ENCODE assay signal across 18 cellular contexts in genomic region chr11:203945-204586, GRCh38. TPM values are rescaled to one million over a fixed set of nuclear protein-coding genes. Genes with fewer than 3 reads are reported as not detected.
DNase-seq lines count a peak whose midpoint lies in the region; ATAC-seq and TF ChIP-seq lines count a peak whose summit lies in the region.
"Had no signal": no experiment of that assay in that cellular context is flagged by ENCODE, and none has a peak within 500 bp of the region (broad histone marks: within the 10 kb centered on the region; RNA-seq: fewer than 3 reads in every experiment).

No MANE protein-coding gene starts in this region.

- H3K36me3 ChIP-seq in endodermal cell (ENCODE audit: control insufficient read depth, insufficient read depth, low read length): peaks cover 27% of the 10 kb centered on the region
- peaks cover 15 to 51% (median 21%) of the 10 kb centered on the region in 4 donors for H3K36me3 ChIP-seq in sigmoid colon
- peaks cover 0 to 43% of the 10 kb centered on the region in 2 donors for H3K36me3 ChIP-seq in left lung

- H3K36me3 Mint-ChIP-seq in activated CD4-positive, alpha-beta T cell treated with anti-CD3 and anti-CD28 coated beads, Interleukin-2, amount 10 ng/mL, durations not matched to agents 24 days and 14 days (ENCODE audit: low read depth): peaks cover 49% of the 10 kb centered on the region
- peaks cover 52% of the 10 kb centered on the region for H3K36me3 Mint-ChIP-seq in activated B cell treated with CpG ODN at 0.5 μM for 24 hours (ENCODE audit: low read depth)
- peaks cover 28% of the 10 kb centered on the region for H3K36me3 Mint-ChIP-seq in endodermal cell (ENCODE audit: low read depth)

- H3K27ac Mint-ChIP-seq in activated CD4-positive, alpha-beta T cell treated with anti-CD3 and anti-CD28 coated beads, Interleukin-2, amount 10 ng/mL, durations not matched to agents 24 days and 14 days: peak overlapping the region; percentile 43
- H3K27ac Mint-ChIP-seq in activated B cell treated with CpG ODN at 0.5 μM for 24 hours (no peak overlapping the region), endodermal cell (peak overlapping the region; percentile 28)
- H3K27ac Mint-ChIP-seq: T-helper 2 cell treated with Interferon-gamma antibody and Interleukin-4, amounts not matched to agents 5 μg/mL and 100 μg/mL, for 36 hours had no signal

- H3K4me1 ChIP-seq in endodermal cell (ENCODE audit: control insufficient read depth, insufficient read depth, low read length) (peaks cover 28% of the 10 kb centered on the region), sigmoid colon (peaks cover 0 to 41% (median 24%) of the 10 kb centered on the region in 4 donors), left lung (peaks cover 10 to 57% of the 10 kb centered on the region in 2 donors)

- TF ChIP-seq POLR2A in sigmoid colon (IDR thresholded peaks at IDR 0.05): no peak

- WGBS in endodermal cell (ENCODE audit: insufficient coverage in 1 of 2, insufficient read length in 1 of 2), 2 experiments: 96 to 98% methylated on average over 4 of the region's 4 CpGs
- WGBS in sigmoid colon, 2 donors: 95 to 96% methylated on average over 4 of the region's 4 CpGs

- H3K27ac ChIP-seq in endodermal cell (ENCODE audit: low read depth, low read length) (no peak overlapping the region), sigmoid colon (no peak overlapping the region), left lung (no peak overlapping the region)

- CTCF ChIA-PET in activated B cell treated with CpG ODN at 0.5 μM for 24 hours (lab: Charles Lee): no interaction called here

- DNase-seq in activated CD4-positive, alpha-beta T cell treated with anti-CD3 and anti-CD28 coated beads, Interleukin-2, amount 10 ng/mL, durations not matched to agents 24 days and 14 days: peak; percentile 57
- no peak for DNase-seq in activated CD4-positive, alpha-beta T cell treated with anti-CD3 and anti-CD28 coated beads, Interleukin-2, amount 50 U/mL, for 1 hour
- DNase-seq in activated B cell treated with CpG ODN at 0.5 μM for 24 hours (peak; percentile 12), endodermal cell (peak; percentile 12), sigmoid colon (peak; percentile 58), left lung (no peak)
- DNase-seq: effector CD4-positive, alpha-beta T cell; foreskin melanocyte; NCI-H1417; NCI-H446; OCI-M1 had no signal

- H3K9me3 Mint-ChIP-seq in activated CD4-positive, alpha-beta T cell treated with anti-CD3 and anti-CD28 coated beads, Interleukin-2, amount 10 ng/mL, durations not matched to agents 24 days and 14 days: no peaks in the 10 kb centered on the region
- H3K9me3 Mint-ChIP-seq in activated B cell treated with CpG ODN at 0.5 μM for 24 hours (no peaks in the 10 kb centered on the region), endodermal cell (no peaks in the 10 kb centered on the region)
- H3K9me3 Mint-ChIP-seq: T-helper 2 cell treated with Interferon-gamma antibody and Interleukin-4, amounts not matched to agents 5 μg/mL and 100 μg/mL, for 36 hours had no signal

- H3K9ac ChIP-seq in endodermal cell (ENCODE audit: extremely low read depth, low read length, poor library complexity, severe bottlenecking): no peak overlapping the region

- no peaks in the 10 kb centered on the region for H3K27me3 Mint-ChIP-seq in activated CD4-positive, alpha-beta T cell treated with anti-CD3 and anti-CD28 coated beads, Interleukin-2, amount 10 ng/mL, durations not matched to agents 24 days and 14 days
- no peaks in the 10 kb centered on the region for H3K27me3 Mint-ChIP-seq in activated B cell treated with CpG ODN at 0.5 μM for 24 hours
- no peaks in the 10 kb centered on the region for H3K27me3 Mint-ChIP-seq in endodermal cell (ENCODE audit: insufficient read depth)

- TF ChIP-seq EP300 in sigmoid colon (IDR thresholded peaks at IDR 0.05): no peak

- ATAC-seq in activated B cell treated with CpG ODN at 0.5 μM for 24 hours (ENCODE audit: low read depth) (no peak), HG03025 (IDR thresholded peaks at IDR 0.05; ENCODE audit: low FRiP score, unreplicated experiment) (no peak), left lung (no peak), GM19455 (IDR thresholded peaks at IDR 0.05; ENCODE audit: unreplicated experiment) (no peak)

- H3K4me3 ChIP-seq in endodermal cell (ENCODE audit: low read length) (no peak overlapping the region), sigmoid colon (no peak overlapping the region), left lung (no peak overlapping the region)
- H3K4me3 ChIP-seq: skin epidermis had no signal

- intact Hi-C loops in activated CD4-positive, alpha-beta T cell treated with anti-CD3 and anti-CD28 coated beads, Interleukin-2, amount 10 ng/mL, durations not matched to agents 24 days and 14 days (cut with micrococcal nuclease): no loop called here
- intact Hi-C loops in activated B cell treated with CpG ODN at 0.5 μM for 24 hours (cut with micrococcal nuclease) (no loop called here), sigmoid colon (cut with DNase I) (no loop called here), left lung (cut with DNase I) (no loop called here)

- POLR2A ChIA-PET in activated B cell treated with CpG ODN at 0.5 μM for 24 hours (lab: Charles Lee): no interaction called here

- TF ChIP-seq CTCF in activated B cell treated with CpG ODN at 0.5 μM for 24 hours (IDR thresholded peaks at IDR 0.05) (no peak), endodermal cell (conservative IDR thresholded peaks at IDR 0.05) (no peak), sigmoid colon (IDR thresholded peaks at IDR 0.05) (no peak), left lung (IDR thresholded peaks at IDR 0.05) (no peak)

- peak overlapping the region; percentile 15 for H3K4me3 Mint-ChIP-seq in activated CD4-positive, alpha-beta T cell treated with anti-CD3 and anti-CD28 coated beads, Interleukin-2, amount 10 ng/mL, durations not matched to agents 24 days and 14 days
- H3K4me3 Mint-ChIP-seq in activated B cell treated with CpG ODN at 0.5 μM for 24 hours (peak overlapping the region; percentile 8), endodermal cell (no peak overlapping the region)

- peaks cover 31% of the 10 kb centered on the region for H3K4me1 Mint-ChIP-seq in activated CD4-positive, alpha-beta T cell treated with anti-CD3 and anti-CD28 coated beads, Interleukin-2, amount 10 ng/mL, durations not matched to agents 24 days and 14 days
- peaks cover 43% of the 10 kb centered on the region for H3K4me1 Mint-ChIP-seq in activated B cell treated with CpG ODN at 0.5 μM for 24 hours
- H3K4me1 Mint-ChIP-seq in endodermal cell: peaks cover 25% of the 10 kb centered on the region

- H3K9me3 ChIP-seq in endodermal cell (ENCODE audit: control insufficient read depth, low read length) (no peaks in the 10 kb centered on the region), sigmoid colon (no peaks in the 10 kb centered on the region), left lung (no peaks in the 10 kb centered on the region)
- H3K9me3 ChIP-seq: Caco-2 had no signal

- H3K27me3 ChIP-seq in endodermal cell (ENCODE audit: control insufficient read depth, insufficient read depth, low read length, poor library complexity, severe bottlenecking) (no peaks in the 10 kb centered on the region), sigmoid colon (no peaks in the 10 kb centered on the region), left lung (no peaks in the 10 kb centered on the region)

RNA-seq across cellular contexts. Expression of gene BET1L, which starts 3.1 kb away (rescaled TPM):
- total RNA-seq in activated CD4-positive, alpha-beta T cell treated with anti-CD3 and anti-CD28 coated beads, Interleukin-2, amount 10 ng/mL, durations not matched to agents 24 days and 14 days: 43.6 and 46.9 TPM in 2 replicates
- total RNA-seq in activated B cell treated with CpG ODN at 0.5 μM for 24 hours (44.2 and 47.0 TPM in 2 replicates), endodermal cell (10 to 100 TPM; 47.4 to 63.7 TPM), sigmoid colon (10 to 100 TPM; 22.8 to 29.6 (median 23.8) TPM), left lung (10 to 100 TPM; 46.0 to 53.6 TPM)
- polyA plus RNA-seq in endodermal cell (2013, experiment 1 of 2): 26.3 TPM
- polyA plus RNA-seq in endodermal cell (2013, experiment 2 of 2): 25.1 TPM
- polyA plus RNA-seq in sigmoid colon: 10 to 100 TPM; 33.8 to 48.1 (median 39.0) TPM

RNA-seq across cellular contexts. Expression of gene RIC8A, which starts 3.4 kb away (rescaled TPM):
- 118 and 128 TPM in 2 replicates for total RNA-seq in activated CD4-positive, alpha-beta T cell treated with anti-CD3 and anti-CD28 coated beads, Interleukin-2, amount 10 ng/mL, durations not matched to agents 24 days and 14 days
- total RNA-seq in activated B cell treated with CpG ODN at 0.5 μM for 24 hours (108 and 114 TPM in 2 replicates), endodermal cell (10 to 100 TPM; 77.1 to 92.6 TPM), sigmoid colon (100 to 1,000 TPM in 1 of 4 donors, 10 to 100 TPM in 3; 73.7 to 103 (median 86.8) TPM), left lung (100 to 1,000 TPM; 100 to 117 TPM)
- 55.1 TPM for polyA plus RNA-seq in endodermal cell (2013, experiment 1 of 2)
- 56.8 TPM for polyA plus RNA-seq in endodermal cell (2013, experiment 2 of 2)
- 10 to 100 TPM; 39.6 to 69.1 (median 47.9) TPM for polyA plus RNA-seq in sigmoid colon

RNA-seq across cellular contexts. Expression of gene SCGB1C1, which starts 11.2 kb away (rescaled TPM):
- total RNA-seq in activated CD4-positive, alpha-beta T cell treated with anti-CD3 and anti-CD28 coated beads, Interleukin-2, amount 10 ng/mL, durations not matched to agents 24 days and 14 days: not detected in 2 replicates
- total RNA-seq in activated B cell treated with CpG ODN at 0.5 μM for 24 hours: not detected in 2 replicates
- not detected for total RNA-seq in endodermal cell
- not detected for polyA plus RNA-seq in endodermal cell (2013, experiment 1 of 2)
- polyA plus RNA-seq in endodermal cell (2013, experiment 2 of 2): not detected
- total RNA-seq in sigmoid colon: not detected
- not detected for polyA plus RNA-seq in sigmoid colon
- not detected for total RNA-seq in left lung
- total RNA-seq: A172, aorta, Caco-2 had no signal
- polyA plus RNA-seq: aorta had no signal

RNA-seq across cellular contexts. Expression of gene SIRT3, which starts 32.1 kb away (rescaled TPM):
- 16.5 and 17.6 TPM in 2 replicates for total RNA-seq in activated CD4-positive, alpha-beta T cell treated with anti-CD3 and anti-CD28 coated beads, Interleukin-2, amount 10 ng/mL, durations not matched to agents 24 days and 14 days
- total RNA-seq in activated B cell treated with CpG ODN at 0.5 μM for 24 hours (21.8 and 23.0 TPM in 2 replicates), endodermal cell (10 to 100 TPM; 18.1 to 28.6 TPM), sigmoid colon (10 to 100 TPM in 3 of 4 donors, 1 to 10 TPM in 1; 6.4 to 12.5 (median 11.5) TPM), left lung (10 to 100 TPM; 13.5 to 15.1 TPM)
- polyA plus RNA-seq in endodermal cell (2013, experiment 1 of 2): 20.2 TPM
- 23.5 TPM for polyA plus RNA-seq in endodermal cell (2013, experiment 2 of 2)
- 10 to 100 TPM in 2 of 3 donors, 1 to 10 TPM in 1; 9.6 to 21.0 (median 12.5) TPM for polyA plus RNA-seq in sigmoid colon

RNA-seq across cellular contexts. Expression of gene PSMD13, which starts 32.7 kb away (rescaled TPM):
- 272 and 275 TPM in 2 replicates for total RNA-seq in activated CD4-positive, alpha-beta T cell treated with anti-CD3 and anti-CD28 coated beads, Interleukin-2, amount 10 ng/mL, durations not matched to agents 24 days and 14 days
- 147 and 149 TPM in 2 replicates for total RNA-seq in activated B cell treated with CpG ODN at 0.5 μM for 24 hours
- total RNA-seq in endodermal cell: 100 to 1,000 TPM; 120 to 134 TPM
- 151 TPM for polyA plus RNA-seq in endodermal cell (2013, experiment 1 of 2)
- polyA plus RNA-seq in endodermal cell (2013, experiment 2 of 2): 145 TPM
- total RNA-seq in sigmoid colon: 100 to 1,000 TPM in 2 of 4 donors, 10 to 100 TPM in 2; 86.2 to 118 (median 99.3) TPM
- 100 to 1,000 TPM; 111 to 180 (median 138) TPM for polyA plus RNA-seq in sigmoid colon
- 100 to 1,000 TPM in 1 of 2 donors, 10 to 100 TPM in 1; 78.0 to 131 TPM for total RNA-seq in left lung

Comparison
In these comparisons a context has a peak if more than half of its experiments do, and no peak if none do; other contexts are left out.
1. DNase-seq: peak in activated CD4-positive, alpha-beta T cell treated with anti-CD3 and anti-CD28 coated beads, Interleukin-2, amount 10 ng/mL, durations not matched to agents 24 days and 14 days (single experiment), activated B cell treated with CpG ODN at 0.5 μM for 24 hours (single experiment), endodermal cell (single experiment) and sigmoid colon (single experiment); none in activated CD4-positive, alpha-beta T cell treated with anti-CD3 and anti-CD28 coated beads, Interleukin-2, amount 50 U/mL, for 1 hour (single experiment) and left lung (0 of 2).